In genomic region chr16:78689031-78689430, GRCh38 we compare ENCODE assay signal across 26 cellular contexts.
DNase-seq lines count a peak whose midpoint lies in the region; ATAC-seq and TF ChIP-seq lines count a peak whose summit lies in the region.
"Had no signal": no experiment of that assay in that cellular context is flagged by ENCODE, and none has a peak within 500 bp of the region (broad histone marks: within the 10 kb centered on the region; RNA-seq: fewer than 3 reads in every experiment).

No MANE protein-coding gene starts in this region.

- TF ChIP-seq CTCF in fibroblast of pulmonary artery (IDR thresholded peaks at IDR 0.05; ENCODE audit: low read length, missing control alignments) = no peak

- DNase-seq in AG20443 (ENCODE audit: low spot score) (peak; percentile 16), DMS 273 treated with DMSO at 0.1 percent for 48 hours (lab: John Stamatoyannopoulos, UW) (peak; percentile 44), SHP77 treated with DMSO at 0.1 percent for 48 hours (lab: John Stamatoyannopoulos, UW) (peak; percentile 9), fibroblast of pulmonary artery (ENCODE audit: low read depth) (peak; percentile 50), NCI-H2227 (lab: John Stamatoyannopoulos, UW; ENCODE audit: unreplicated experiment) (no peak)
- no peak for DNase-seq in activated T-helper 2 cell treated with anti-CD3 and anti-CD28 coated beads, Interferon-gamma antibody, Interleukin-2, Interleukin-4, amounts not matched to agents 10 μg/mL and 5 μg/mL and 100 μg/mL, durations not matched to agents 14 hours and 24 hours and 36 hours (ENCODE audit: low spot score)
- DNase-seq: activated CD4-positive, alpha-beta T cell treated with anti-CD3 and anti-CD28 coated beads, Interleukin-2, amount 10 ng/mL, durations not matched to agents 24 days and 14 days; CD4-positive, alpha-beta T cell; DMS79 treated with DMSO at 0.1 percent for 48 hours; effector CD8-positive, alpha-beta T cell; HCEC 1CT; KG1; left cardiac atrium; mesendoderm; naive B cell; NCI-H2081; NCI-H774; retina; stimulated activated CD4-positive, alpha-beta T cell treated with anti-CD3 and anti-CD28 coated beads, Interleukin-12 subunit alpha, Interleukin-12 subunit beta, amount 100 ng/mL, for 4 hours; T-helper 17 cell; thyroid gland had no signal

- intact Hi-C loops in activated T-helper 2 cell treated with anti-CD3 and anti-CD28 coated beads, Interferon-gamma antibody, Interleukin-2, Interleukin-4, amounts not matched to agents 10 μg/mL and 5 μg/mL and 100 μg/mL, durations not matched to agents 14 hours and 24 hours and 36 hours (cut with micrococcal nuclease) = no loop called here

- no peak overlapping the region for H3K4me3 ChIP-seq in fibroblast of pulmonary artery (replicated peaks; ENCODE audit: low read depth, low read length)
- H3K4me3 ChIP-seq: GM12878, thyroid gland had no signal

- H3K4me1 Mint-ChIP-seq in activated T-helper 2 cell treated with anti-CD3 and anti-CD28 coated beads, Interferon-gamma antibody, Interleukin-2, Interleukin-4, amounts not matched to agents 10 μg/mL and 5 μg/mL and 100 μg/mL, durations not matched to agents 14 hours and 24 hours and 36 hours (ENCODE audit: low read depth) = no peaks in the 10 kb centered on the region
- H3K4me1 Mint-ChIP-seq: activated CD4-positive, alpha-beta T cell treated with anti-CD3 and anti-CD28 coated beads, Interleukin-2, amount 10 ng/mL, durations not matched to agents 24 days and 14 days; T-helper 17 cell had no signal

- ATAC-seq in HG03159 (IDR thresholded peaks at IDR 0.05; ENCODE audit: unreplicated experiment) = no peak
- ATAC-seq in HG03139 (IDR thresholded peaks at IDR 0.05; ENCODE audit: unreplicated experiment) = no peak
- ATAC-seq: activated naive CD4-positive, alpha-beta T cell treated with anti-CD3 and anti-CD28 coated beads, Interleukin-2, amount 50 U/mL, for 72 hours; GM12878; T-helper 17 cell had no signal

- no peaks in the 10 kb centered on the region for H3K9me3 Mint-ChIP-seq in activated T-helper 2 cell treated with anti-CD3 and anti-CD28 coated beads, Interferon-gamma antibody, Interleukin-2, Interleukin-4, amounts not matched to agents 10 μg/mL and 5 μg/mL and 100 μg/mL, durations not matched to agents 14 hours and 24 hours and 36 hours
- H3K9me3 Mint-ChIP-seq: activated CD4-positive, alpha-beta T cell treated with anti-CD3 and anti-CD28 coated beads, Interleukin-2, amount 10 ng/mL, durations not matched to agents 24 days and 14 days; activated naive CD4-positive, alpha-beta T cell treated with anti-CD3 and anti-CD28 coated beads, Interleukin-2, amount 50 U/mL, for 72 hours; CD4-positive, alpha-beta T cell; stimulated activated naive CD8-positive, alpha-beta T cell treated with anti-CD3 and anti-CD28 coated beads, Interleukin-15, Interleukin-2, amounts not matched to agents 100 ng/mL and 50 ng/mL, for 24 hours had no signal

- no peak overlapping the region for H3K4me3 Mint-ChIP-seq in activated T-helper 2 cell treated with anti-CD3 and anti-CD28 coated beads, Interferon-gamma antibody, Interleukin-2, Interleukin-4, amounts not matched to agents 10 μg/mL and 5 μg/mL and 100 μg/mL, durations not matched to agents 14 hours and 24 hours and 36 hours (ENCODE audit: low read depth)
- H3K4me3 Mint-ChIP-seq: activated CD4-positive, alpha-beta T cell treated with anti-CD3 and anti-CD28 coated beads, Interleukin-2, amount 10 ng/mL, durations not matched to agents 24 days and 14 days; CD4-positive, alpha-beta T cell; naive B cell; stimulated activated naive CD8-positive, alpha-beta T cell treated with anti-CD3 and anti-CD28 coated beads, Interleukin-15, Interleukin-2, amounts not matched to agents 100 ng/mL and 50 ng/mL, for 24 hours; T-helper 17 cell had no signal

- no peaks in the 10 kb centered on the region for H3K36me3 Mint-ChIP-seq in activated T-helper 2 cell treated with anti-CD3 and anti-CD28 coated beads, Interferon-gamma antibody, Interleukin-2, Interleukin-4, amounts not matched to agents 10 μg/mL and 5 μg/mL and 100 μg/mL, durations not matched to agents 14 hours and 24 hours and 36 hours (ENCODE audit: low read depth)
- H3K36me3 Mint-ChIP-seq: activated naive CD4-positive, alpha-beta T cell treated with anti-CD3 and anti-CD28 coated beads, Interleukin-2, amount 50 U/mL, for 72 hours; naive B cell had no signal

- no peak overlapping the region for H3K27ac Mint-ChIP-seq in activated T-helper 2 cell treated with anti-CD3 and anti-CD28 coated beads, Interferon-gamma antibody, Interleukin-2, Interleukin-4, amounts not matched to agents 10 μg/mL and 5 μg/mL and 100 μg/mL, durations not matched to agents 14 hours and 24 hours and 36 hours
- H3K27ac Mint-ChIP-seq: activated CD4-positive, alpha-beta T cell treated with anti-CD3 and anti-CD28 coated beads, Interleukin-2, amount 10 ng/mL, durations not matched to agents 24 days and 14 days; activated naive CD4-positive, alpha-beta T cell treated with anti-CD3 and anti-CD28 coated beads, Interleukin-2, amount 50 U/mL, for 72 hours; CD4-positive, alpha-beta T cell; stimulated activated naive CD8-positive, alpha-beta T cell treated with anti-CD3 and anti-CD28 coated beads, Interleukin-15, Interleukin-2, amounts not matched to agents 100 ng/mL and 50 ng/mL, for 24 hours; T-helper 17 cell had no signal

- no peaks in the 10 kb centered on the region for H3K27me3 Mint-ChIP-seq in activated T-helper 2 cell treated with anti-CD3 and anti-CD28 coated beads, Interferon-gamma antibody, Interleukin-2, Interleukin-4, amounts not matched to agents 10 μg/mL and 5 μg/mL and 100 μg/mL, durations not matched to agents 14 hours and 24 hours and 36 hours (ENCODE audit: low read depth)
- H3K27me3 Mint-ChIP-seq: activated CD4-positive, alpha-beta T cell treated with anti-CD3 and anti-CD28 coated beads, Interleukin-2, amount 10 ng/mL, durations not matched to agents 24 days and 14 days; CD4-positive, alpha-beta T cell; naive B cell; stimulated activated naive CD8-positive, alpha-beta T cell treated with anti-CD3 and anti-CD28 coated beads, Interleukin-15, Interleukin-2, amounts not matched to agents 100 ng/mL and 50 ng/mL, for 24 hours; T-helper 17 cell had no signal

Comparison
In these comparisons a context has a peak if more than half of its experiments do, and no peak if none do; other contexts are left out.
1. DNase-seq: peak in AG20443 (single experiment), DMS 273 treated with DMSO at 0.1 percent for 48 hours (single experiment), SHP77 treated with DMSO at 0.1 percent for 48 hours (single experiment) and fibroblast of pulmonary artery (single experiment); none in activated T-helper 2 cell treated with anti-CD3 and anti-CD28 coated beads, Interferon-gamma antibody, Interleukin-2, Interleukin-4, amounts not matched to agents 10 μg/mL and 5 μg/mL and 100 μg/mL, durations not matched to agents 14 hours and 24 hours and 36 hours (single experiment) and NCI-H2227 (single experiment).